In genomic region chr14:96502621-96503251, GRCh38 we compare ENCODE assay signal across 8 cellular contexts. TPM values are rescaled to one million over a fixed set of nuclear protein-coding genes. Genes with fewer than 3 reads are reported as not detected.
A peak's percentile ranks its signal among the peaks of the same experiment; 100 is the strongest.
DNase-seq lines count a peak whose midpoint lies in the region; ATAC-seq lines count a peak whose summit lies in the region.

No MANE protein-coding gene starts in this region.

- H3K14ac ChIP-seq in neuronal stem cell (ENCODE audit: low read length), result peak overlapping the region; percentile 74

- H4K91ac ChIP-seq in neuronal stem cell (ENCODE audit: low read depth, low read length, poor library complexity), result peak overlapping the region; percentile 28

- H3K27me3 Mint-ChIP-seq in activated naive CD4-positive, alpha-beta T cell treated with anti-CD3 and anti-CD28 coated beads for 36 hours (ENCODE audit: low read depth), result no peaks in the 10 kb centered on the region

- H3K9me3 Mint-ChIP-seq in activated naive CD4-positive, alpha-beta T cell treated with anti-CD3 and anti-CD28 coated beads for 36 hours, result no peaks in the 10 kb centered on the region

- H3K79me1 ChIP-seq in neuronal stem cell (ENCODE audit: low read depth, low read length), result no peaks in the 10 kb centered on the region

- CTCF ChIA-PET in activated naive CD4-positive, alpha-beta T cell treated with anti-CD3 and anti-CD28 coated beads for 36 hours (lab: Charles Lee), result interaction anchor here (0.6 to 0.7 kb wide), 3 partner anchors 44 to 84 kb away, joined by 3 to 4 read pairs (median 4); no protein-coding TSS in a partner anchor

- WGBS in neuronal stem cell (ENCODE audit: extremely low coverage in 2 of 2, insufficient read length in 2 of 2, insufficient replicate concordance in 1 of 2), 2 donors, result no CpG with 5 or more reads among the region's 46 CpGs
- WGBS in urinary bladder, result under 1% methylated on average over 46 of the region's 46 CpGs

- H3K9me3 ChIP-seq in neuronal stem cell (replicated peaks in 1 of 2; ENCODE audit: control insufficient read depth in 2 of 2, insufficient read depth in 1 of 2, low read depth in 1 of 2, low read length in 2 of 2), result peaks cover 0 to 8% of the 10 kb centered on the region in 2 donors

- H2AK5ac ChIP-seq in neuronal stem cell (ENCODE audit: low read depth, low read length), result peak overlapping the region; percentile 38

- H2BK5ac ChIP-seq in neuronal stem cell (ENCODE audit: low read length), result peak overlapping the region; percentile 93

- peaks cover 36% of the 10 kb centered on the region for H3K4me1 Mint-ChIP-seq in activated naive CD4-positive, alpha-beta T cell treated with anti-CD3 and anti-CD28 coated beads for 36 hours (ENCODE audit: low read depth)

- peak overlapping the region; percentile 90 for H2AFZ ChIP-seq in neuronal stem cell (ENCODE audit: low read length)

- no peak overlapping the region for H2BK15ac ChIP-seq in neuronal stem cell (ENCODE audit: low read length)

- peak overlapping the region; percentile 66 for H3K4me2 ChIP-seq in neuronal stem cell (ENCODE audit: insufficient read depth, low read length, poor library complexity, severe bottlenecking)

- peak overlapping the region; percentile 93 for H3K27ac Mint-ChIP-seq in activated naive CD4-positive, alpha-beta T cell treated with anti-CD3 and anti-CD28 coated beads for 36 hours

- intact Hi-C loops in activated naive CD4-positive, alpha-beta T cell treated with anti-CD3 and anti-CD28 coated beads for 36 hours (cut with micrococcal nuclease), result loop anchor here (1.0 to 5.0 kb wide), 5 partner anchors 35 to 465 kb away; partner anchors contain the start of genes ATG2B, C14orf132, GSKIP and VRK1

- H3K4me3 Mint-ChIP-seq in activated naive CD4-positive, alpha-beta T cell treated with anti-CD3 and anti-CD28 coated beads for 36 hours, result peak overlapping the region; percentile 89

- H3K27me3 ChIP-seq in neuronal stem cell (ENCODE audit: control insufficient read depth in 3 of 3, insufficient read depth in 3 of 3, low read depth in 1 of 3, low read length in 3 of 3), result no peaks in the 10 kb centered on the region

- H3K4me3 ChIP-seq in GM08714 (ENCODE audit: low read length), result peak overlapping the region; percentile 73
- H3K4me3 ChIP-seq in neuronal stem cell (ENCODE audit: low read length in 2 of 2), result peak overlapping the region; percentile 79 to 99
- H3K4me3 ChIP-seq in urinary bladder (ENCODE audit: low read depth, low read length), result peak overlapping the region; percentile 85

- ATAC-seq in HG02610 (IDR thresholded peaks at IDR 0.05; ENCODE audit: unreplicated experiment), result peak; percentile 32

- no peak overlapping the region for H2BK12ac ChIP-seq in neuronal stem cell (ENCODE audit: low read length)

- H3K18ac ChIP-seq in neuronal stem cell (ENCODE audit: low read length), result peak overlapping the region; percentile 96

- peak overlapping the region; percentile 95 for H3K9ac ChIP-seq in neuronal stem cell (ENCODE audit: low read depth, low read length, poor library complexity)

- H3K36me3 Mint-ChIP-seq in activated naive CD4-positive, alpha-beta T cell treated with anti-CD3 and anti-CD28 coated beads for 36 hours (ENCODE audit: low read depth), result peaks cover 27% of the 10 kb centered on the region

- H4K8ac ChIP-seq in neuronal stem cell (ENCODE audit: low read depth, low read length), result no peak overlapping the region

- peak overlapping the region; percentile 46 for H3K23ac ChIP-seq in neuronal stem cell (ENCODE audit: low read depth, low read length, poor library complexity)

- H3K36me3 ChIP-seq in neuronal stem cell (replicated peaks in 1 of 2; ENCODE audit: control insufficient read depth in 2 of 2, insufficient read depth in 2 of 2, low read length in 2 of 2) (peaks cover 2 to 23% of the 10 kb centered on the region in 2 donors), urinary bladder (ENCODE audit: insufficient read depth) (no peaks in the 10 kb centered on the region)

- H3K4me1 ChIP-seq in neuronal stem cell (ENCODE audit: control insufficient read depth in 2 of 2, insufficient read depth in 1 of 2, low read depth in 1 of 2, low read length in 2 of 2) (peaks cover 0 to 5% of the 10 kb centered on the region in 2 donors), urinary bladder (ENCODE audit: insufficient read depth) (no peaks in the 10 kb centered on the region)

- H3K27ac ChIP-seq in neuronal stem cell (replicated peaks; ENCODE audit: low read length), result peak overlapping the region; percentile 79
- H3K27ac ChIP-seq in urinary bladder (ENCODE audit: low read depth), result peak overlapping the region; percentile 95

- H2BK120ac ChIP-seq in neuronal stem cell (ENCODE audit: low read depth, low read length), result peak overlapping the region; percentile 63

- no peak overlapping the region for H3K4ac ChIP-seq in neuronal stem cell (ENCODE audit: low read length)

- peak; percentile 55 for DNase-seq in 8988T
- peak; percentile 33 for DNase-seq in NCI-H1092 (lab: John Stamatoyannopoulos, UW)
- DNase-seq in activated naive CD4-positive, alpha-beta T cell treated with anti-CD3 and anti-CD28 coated beads for 36 hours, result peak; percentile 23
- DNase-seq in globus pallidus (ENCODE audit: low spot score), result peak; percentile 52
- peak; percentile 23 for DNase-seq in neuronal stem cell (ENCODE audit: low spot score)

RNA-seq across cellular contexts. Expression of gene PAPOLA, which starts 0.6 kb away (rescaled TPM):
- total RNA-seq in activated naive CD4-positive, alpha-beta T cell treated with anti-CD3 and anti-CD28 coated beads for 36 hours, result 100 to 1,000 TPM; 162 to 181 TPM
- 211 TPM for polyA plus RNA-seq in neuronal stem cell (2013, experiment 1 of 2)
- 212 TPM for polyA plus RNA-seq in neuronal stem cell (2013, experiment 2 of 2)
- 327 TPM for total RNA-seq in urinary bladder
- polyA plus RNA-seq in urinary bladder, result 70.6 TPM

Comparison
In these comparisons a context has a peak if more than half of its experiments do, and no peak if none do; other contexts are left out.
1. Peak in every context shown above with its lines: DNase-seq, ATAC-seq, H3K4me3 ChIP-seq and H3K27ac ChIP-seq.